ENCODE assay signal across 8 cellular contexts in the genomic region with DNA sequence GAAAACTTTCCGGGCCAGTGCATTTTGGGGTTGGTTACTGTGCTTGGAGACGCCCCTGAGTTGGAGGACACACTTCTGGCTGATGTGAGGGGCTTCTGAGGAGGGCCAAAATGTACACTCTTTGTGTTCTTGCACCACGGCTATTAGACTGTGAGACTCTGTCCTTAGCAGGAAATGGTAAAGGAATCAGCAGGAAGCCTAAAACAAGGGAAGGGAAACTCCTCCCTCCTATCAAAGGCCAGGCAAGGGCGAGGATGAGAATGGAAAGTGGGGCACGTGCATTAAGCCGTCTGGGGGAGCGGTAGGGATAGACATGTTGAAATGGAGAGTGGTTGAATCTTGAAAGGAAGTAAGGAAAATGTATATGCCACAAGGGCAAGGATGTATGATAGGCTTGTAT. TPM values are rescaled to one million over a fixed set of nuclear protein-coding genes. Genes with fewer than 3 reads are reported as not detected.
A peak's percentile ranks its signal among the peaks of the same experiment; 100 is the strongest.
DNase-seq lines count a peak whose midpoint lies in the region; ATAC-seq and TF ChIP-seq lines count a peak whose summit lies in the region.

No MANE protein-coding gene starts in this region.

- H3K4me1 Mint-ChIP-seq in chondrocyte (ENCODE audit: low read depth): peaks cover 35% of the 10 kb centered on the region
- peaks cover 41 to 55% (median 47%) of the 10 kb centered on the region in 3 donors for H3K4me1 Mint-ChIP-seq in naive B cell

- H3K9me3 ChIP-seq in BLaER1 (no peaks in the 10 kb centered on the region), BE2C (no peaks in the 10 kb centered on the region)

- H3K4me1 ChIP-seq in BLaER1 (peaks cover 56% of the 10 kb centered on the region), BE2C (no peaks in the 10 kb centered on the region)

- DNase-seq in MV-4-11 (lab: John Stamatoyannopoulos, UW) (peak; percentile 79), chondrocyte (ENCODE audit: low spot score) (no peak), naive B cell (no peak), HCEC 1CT (no peak), BE2C (no peak), kidney tubule cell (ENCODE audit: low spot score) (no peak)

- no peaks in the 10 kb centered on the region for H3K36me3 Mint-ChIP-seq in chondrocyte (ENCODE audit: low read depth)
- no peaks in the 10 kb centered on the region for H3K36me3 Mint-ChIP-seq in naive B cell

- no peak overlapping the region for H3K27ac ChIP-seq in BLaER1

- H3K27me3 Mint-ChIP-seq in chondrocyte (ENCODE audit: low read depth): no peaks in the 10 kb centered on the region
- no peaks in the 10 kb centered on the region for H3K27me3 Mint-ChIP-seq in naive B cell

- ATAC-seq in naive B cell (ENCODE audit: low read depth in 2 of 2): no peak
- no peak for ATAC-seq in GM21360 (IDR thresholded peaks at IDR 0.05; ENCODE audit: unreplicated experiment)

- peak overlapping the region; percentile 1 for H3K27ac Mint-ChIP-seq in chondrocyte (ENCODE audit: unreplicated experiment)
- peak overlapping the region in 4 of 6 donors; percentile 19 to 98 (median 82) for H3K27ac Mint-ChIP-seq in naive B cell

- H3K27me3 ChIP-seq in BLaER1: no peaks in the 10 kb centered on the region
- H3K27me3 ChIP-seq in BE2C: no peaks in the 10 kb centered on the region

- H3K4me3 Mint-ChIP-seq in chondrocyte (ENCODE audit: unreplicated experiment) (no peak overlapping the region), naive B cell (peak overlapping the region in 6 of 8 donors; percentile 16 to 84 (median 52))

- H3K9me3 Mint-ChIP-seq in chondrocyte (ENCODE audit: low read depth) (no peaks in the 10 kb centered on the region), naive B cell (no peaks in the 10 kb centered on the region)

- H3K4me3 ChIP-seq in BLaER1: no peak overlapping the region
- no peak overlapping the region for H3K4me3 ChIP-seq in BE2C (ENCODE audit: low read depth, low read length)

- H3K36me3 ChIP-seq in BLaER1 (no peaks in the 10 kb centered on the region), BE2C (no peaks in the 10 kb centered on the region)

- H3K4me2 ChIP-seq in BLaER1: peak overlapping the region; percentile 76

- H3K9ac ChIP-seq in BLaER1: no peak overlapping the region

- no peaks in the 10 kb centered on the region for H4K20me1 ChIP-seq in BLaER1

- TF ChIP-seq CTCF in chondrocyte (IDR thresholded peaks at IDR 0.05) (no peak), BE2C (IDR thresholded peaks at IDR 0.05; ENCODE audit: low read depth, low read length) (no peak)

RNA-seq across cellular contexts. Expression of gene SRGN, which starts 1.8 kb away (rescaled TPM):
- total RNA-seq in chondrocyte: 10.3 to 16.1 TPM (median 16.0 TPM) in 3 replicates
- polyA plus RNA-seq in naive B cell (ENCODE audit: low read depth in 6 of 6): 10 to 100 TPM; 25.2 to 40.7 (median 33.6) TPM
- not detected for polyA plus RNA-seq in BE2C (2012; ENCODE audit: insufficient read depth, insufficient read length, low read depth)

RNA-seq across cellular contexts. Expression of gene VPS26A, which starts 37.8 kb away (rescaled TPM):
- total RNA-seq in chondrocyte: 51.7 to 66.3 TPM (median 61.6 TPM) in 3 replicates
- 10 to 100 TPM; 23.1 to 32.8 (median 31.5) TPM for polyA plus RNA-seq in naive B cell (ENCODE audit: low read depth in 6 of 6)
- polyA plus RNA-seq in BE2C (2012; ENCODE audit: insufficient read depth, insufficient read length, low read depth): 21.3 TPM
